ENCODE assay signal across 17 cellular contexts in genomic region chr3:178318440-178318839, GRCh38.
DNase-seq lines count a peak whose midpoint lies in the region; ATAC-seq and TF ChIP-seq lines count a peak whose summit lies in the region.
"Had no signal": no experiment of that assay in that cellular context is flagged by ENCODE, and none has a peak within 500 bp of the region (broad histone marks: within the 10 kb centered on the region; RNA-seq: fewer than 3 reads in every experiment).

No MANE protein-coding gene starts in this region.

- peaks cover 32% of the 10 kb centered on the region for H3K4me1 ChIP-seq in SJCRH30
- peaks cover 24% of the 10 kb centered on the region for H3K4me1 ChIP-seq in hepatocyte (ENCODE audit: insufficient read depth)
- peaks cover 0 to 4% of the 10 kb centered on the region in 2 donors for H3K4me1 ChIP-seq in aorta (ENCODE audit: control insufficient read depth in 1 of 2, insufficient read depth in 2 of 2, low read length in 2 of 2)
- H3K4me1 ChIP-seq: HAP-1 had no signal

- intact Hi-C loops in aorta (cut with DNase I), result no loop called here

- H3K79me2 ChIP-seq in hepatocyte, result no peaks in the 10 kb centered on the region
- H3K79me2 ChIP-seq in neural cell (replicated peaks; ENCODE audit: insufficient read depth, low read length), result no peaks in the 10 kb centered on the region

- no peaks in the 10 kb centered on the region for H3K27me3 ChIP-seq in SJCRH30
- H3K27me3 ChIP-seq in hepatocyte, result no peaks in the 10 kb centered on the region
- no peaks in the 10 kb centered on the region for H3K27me3 ChIP-seq in neural cell (ENCODE audit: insufficient read depth, low read depth, low read length)
- H3K27me3 ChIP-seq in aorta (ENCODE audit: control insufficient read depth in 1 of 2, insufficient read depth in 2 of 2, low read length in 1 of 2), result no peaks in the 10 kb centered on the region

- H3K9ac ChIP-seq in neural cell (ENCODE audit: low read length), result peak overlapping the region; percentile 11

- no peaks in the 10 kb centered on the region for H4K20me1 ChIP-seq in hepatocyte (ENCODE audit: insufficient read depth, poor library complexity, severe bottlenecking)
- H4K20me1 ChIP-seq in neural cell (ENCODE audit: insufficient read depth), result no peaks in the 10 kb centered on the region

- H3K36me3 ChIP-seq in SJCRH30 (no peaks in the 10 kb centered on the region), hepatocyte (replicated peaks; ENCODE audit: insufficient read depth, low read depth) (no peaks in the 10 kb centered on the region), neural cell (ENCODE audit: insufficient read depth, low read length) (no peaks in the 10 kb centered on the region), aorta (ENCODE audit: control insufficient read depth in 1 of 2, insufficient read depth in 2 of 2, low read length in 1 of 2) (no peaks in the 10 kb centered on the region)
- H3K36me3 ChIP-seq: HAP-1 had no signal

- H2AFZ ChIP-seq in hepatocyte (no peak overlapping the region), neural cell (ENCODE audit: low read depth, low read length) (no peak overlapping the region)

- DNase-seq in SJCRH30 (no peak), caudate nucleus (lab: John Stamatoyannopoulos, UW) (peak in 10 of 61 donors; percentile 8 to 81 (median 19)), hepatocyte (ENCODE audit: low spot score) (no peak), DMS114 treated with DMSO at 0.1 percent for 48 hours (lab: John Stamatoyannopoulos, UW; ENCODE audit: unreplicated experiment) (no peak), aorta (no peak)
- DNase-seq in activated naive CD4-positive, alpha-beta T cell treated with anti-CD3 and anti-CD28 coated beads, Interleukin-2, amount 50 U/mL, for 72 hours (ENCODE audit: low spot score in 2 of 2), result no peak
- DNase-seq: C1 segment of cervical spinal cord; Calu3; CD4-positive, alpha-beta memory T cell; COR-L47; DMS153; DND-41; GOT3; HFFc6 had no signal

- peaks cover 7% of the 10 kb centered on the region for H3F3A ChIP-seq in neural cell (ENCODE audit: insufficient read depth, low read length, poor library complexity, severe bottlenecking)

- no peak for ATAC-seq in activated naive CD4-positive, alpha-beta T cell treated with anti-CD3 and anti-CD28 coated beads, Interleukin-2, amount 50 U/mL, for 72 hours
- ATAC-seq in GM21526 (IDR thresholded peaks at IDR 0.05; ENCODE audit: low FRiP score, unreplicated experiment), result no peak
- ATAC-seq in aorta (ENCODE audit: low FRiP score), result no peak

- H3K4me3 ChIP-seq in SJCRH30 (no peak overlapping the region), hepatocyte (no peak overlapping the region), neural cell (ENCODE audit: low read length) (peak overlapping the region; percentile 31), aorta (ENCODE audit: low read length in 2 of 2) (no peak overlapping the region)
- H3K4me3 ChIP-seq: HAP-1 had no signal

- WGBS in hepatocyte (ENCODE audit: low lambda C conversion rate, missing lambda C conversion rate), result 83% methylated on average over 3 of the region's 3 CpGs
- 81 to 87% methylated on average over 3 of the region's 3 CpGs for WGBS in aorta, 2 donors

- H3K36me3 Mint-ChIP-seq in activated naive CD4-positive, alpha-beta T cell treated with anti-CD3 and anti-CD28 coated beads, Interleukin-2, amount 50 U/mL, for 72 hours, result no peaks in the 10 kb centered on the region
- H3K36me3 Mint-ChIP-seq: CD4-positive, alpha-beta memory T cell had no signal

- H3K9me3 ChIP-seq in SJCRH30 (replicated peaks) (no peaks in the 10 kb centered on the region), hepatocyte (ENCODE audit: low read depth) (no peaks in the 10 kb centered on the region), neural cell (ENCODE audit: low read length) (no peaks in the 10 kb centered on the region), aorta (ENCODE audit: control insufficient read depth, low read length) (no peaks in the 10 kb centered on the region)
- H3K9me3 ChIP-seq: HAP-1 had no signal

- H3K4me2 ChIP-seq in hepatocyte, result no peak overlapping the region
- H3K4me2 ChIP-seq in neural cell (ENCODE audit: low read length), result no peak overlapping the region

- H3K27ac ChIP-seq in SJCRH30 (peak overlapping the region; percentile 97; the same call in 1 of the 2 replicates), caudate nucleus (ENCODE audit: low read depth, low read length) (peak overlapping the region; percentile 46), hepatocyte (peak overlapping the region; percentile 84), neural cell (ENCODE audit: low read length) (peak overlapping the region; percentile 76), aorta (ENCODE audit: low read depth in 1 of 2, low read length in 2 of 2) (no peak overlapping the region)

- TF ChIP-seq RAD21 in neural cell (conservative IDR thresholded peaks at IDR 0.05), result peak; percentile 61

- no peak for TF ChIP-seq CTCF in hepatocyte (IDR thresholded peaks at IDR 0.05; ENCODE audit: poor library complexity)
- no peak for TF ChIP-seq CTCF in neural cell (IDR thresholded peaks at IDR 0.05; ENCODE audit: poor library complexity, severe bottlenecking)

- peak; percentile 57 for TF ChIP-seq EP300 in neural cell (conservative IDR thresholded peaks at IDR 0.05; ENCODE audit: poor library complexity, severe bottlenecking)

- H3K9me3 Mint-ChIP-seq in activated naive CD4-positive, alpha-beta T cell treated with anti-CD3 and anti-CD28 coated beads, Interleukin-2, amount 50 U/mL, for 72 hours, result no peaks in the 10 kb centered on the region
- H3K9me3 Mint-ChIP-seq: HFFc6 had no signal

- no peak overlapping the region for H3K27ac Mint-ChIP-seq in activated naive CD4-positive, alpha-beta T cell treated with anti-CD3 and anti-CD28 coated beads, Interleukin-2, amount 50 U/mL, for 72 hours
- H3K27ac Mint-ChIP-seq: HFFc6 had no signal

- no peaks in the 10 kb centered on the region for H3K9me2 ChIP-seq in hepatocyte (replicated peaks; ENCODE audit: insufficient read depth)
- no peaks in the 10 kb centered on the region for H3K9me2 ChIP-seq in neural cell (ENCODE audit: insufficient read depth, low read length)

TF ChIP-seq in neural cell, 6 proteins besides CTCF, POLR2A, EP300 and RAD21:
- TF ChIP-seq MXI1 (conservative IDR thresholded peaks at IDR 0.05; ENCODE audit: poor library complexity, severe bottlenecking) (no peak), SMC3 (conservative IDR thresholded peaks at IDR 0.05; ENCODE audit: poor library complexity) (peak; percentile 51), EZH2 (IDR thresholded peaks at IDR 0.05; ENCODE audit: borderline replicate concordance, insufficient read depth, low read length, poor library complexity, severe bottlenecking) (no peak)
TF ChIP-seq in neural cell: peak in this region for 1.

Comparison
In these comparisons a context has a peak if more than half of its experiments do, and no peak if none do; other contexts are left out.
1. H3K27ac ChIP-seq: peak in SJCRH30 (single experiment), caudate nucleus (single experiment), hepatocyte (single experiment) and neural cell (single experiment); none in aorta (0 of 2).